Comparison of ENCODE assay signal across 8 cellular contexts in the genomic region with DNA sequence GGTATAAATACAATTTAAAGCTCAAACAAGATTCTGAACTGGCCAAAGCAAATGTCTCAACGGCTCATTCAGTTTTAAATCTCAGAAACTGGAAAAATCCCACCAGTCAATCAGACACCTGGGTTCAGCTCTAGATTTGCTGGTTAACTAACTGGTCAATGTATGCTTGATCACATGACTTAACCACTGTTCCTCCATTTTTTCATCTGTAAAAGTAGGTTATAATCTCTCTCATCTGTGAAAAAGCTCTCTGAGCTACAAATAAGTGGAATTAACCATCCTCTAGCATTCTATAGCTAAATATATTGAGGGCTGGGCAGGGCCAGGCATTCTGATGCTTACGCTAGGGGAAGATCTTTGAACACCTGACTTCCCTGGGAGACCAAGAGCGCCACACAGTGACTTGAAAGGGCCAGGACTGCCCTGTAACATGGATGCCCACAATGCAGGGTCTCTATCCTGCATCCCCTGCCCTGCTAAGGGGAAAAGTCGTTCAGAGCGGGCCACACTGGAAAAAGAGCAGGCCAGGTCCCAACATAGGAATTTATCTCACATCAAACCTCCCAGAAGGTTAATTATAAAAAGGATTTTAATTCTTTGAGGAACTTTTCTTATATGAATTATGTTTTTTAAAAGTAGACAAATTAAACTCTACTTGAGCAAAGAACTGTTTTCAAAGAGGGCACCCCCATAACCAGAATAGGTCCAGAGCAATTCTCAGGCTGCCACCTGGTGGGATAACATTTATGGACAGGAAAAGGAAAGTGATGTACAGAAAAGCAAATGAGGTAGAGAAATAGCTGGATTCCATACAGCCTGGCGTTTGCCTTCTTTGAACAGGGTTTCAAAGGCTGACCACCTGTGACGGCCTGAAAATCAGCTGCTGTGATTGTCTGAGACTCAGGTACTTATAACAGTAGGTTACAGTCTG. TPM values are rescaled to one million over a fixed set of nuclear protein-coding genes. Genes with fewer than 3 reads are reported as not detected.
DNase-seq lines count a peak whose midpoint lies in the region; ATAC-seq and TF ChIP-seq lines count a peak whose summit lies in the region.

No MANE protein-coding gene starts in this region.

- no peaks in the 10 kb centered on the region for H3K9me3 ChIP-seq in right atrium auricular region

- peak overlapping the region; percentile 96 for H3K4me3 Mint-ChIP-seq in activated naive CD8-positive, alpha-beta T cell

- peak; percentile 32 for DNase-seq in GDM1 (lab: John Stamatoyannopoulos, UW)
- DNase-seq in NCI-H526 (lab: John Stamatoyannopoulos, UW) = peak; percentile 61 to 79
- no peak for DNase-seq in right atrium auricular region (ENCODE audit: low spot score)
- DNase-seq in retina = peak; percentile 53
- no peak for DNase-seq in NCI-H187 (lab: John Stamatoyannopoulos, UW)

- TF ChIP-seq CTCF in right atrium auricular region (IDR thresholded peaks at IDR 0.05) = peak in 1 of 2 donors; percentile 58

- peaks cover 52% of the 10 kb centered on the region for H3K4me1 Mint-ChIP-seq in activated naive CD8-positive, alpha-beta T cell (ENCODE audit: low read depth)

- H3K36me3 ChIP-seq in ACC112 (ENCODE audit: insufficient read depth, low read length) (peaks cover 5% of the 10 kb centered on the region; the same call in 1 of the 2 replicates), right atrium auricular region (peaks cover 10% of the 10 kb centered on the region)

- peaks cover 51% of the 10 kb centered on the region for H3K79me2 ChIP-seq in ACC112 (ENCODE audit: control insufficient read depth, insufficient read depth, low read length, unreplicated experiment)

- H3K9me3 Mint-ChIP-seq in activated naive CD8-positive, alpha-beta T cell (ENCODE audit: low read depth) = no peaks in the 10 kb centered on the region

- peak; percentile 35 for ATAC-seq in HG02885 (IDR thresholded peaks at IDR 0.05; ENCODE audit: poor library complexity, unreplicated experiment)

- H3K27ac Mint-ChIP-seq in activated naive CD8-positive, alpha-beta T cell = no peak overlapping the region

- no peaks in the 10 kb centered on the region for H3K27me3 Mint-ChIP-seq in activated naive CD8-positive, alpha-beta T cell

- H3K4me1 ChIP-seq in ACC112 (ENCODE audit: control insufficient read depth, insufficient read depth, low read length, unreplicated experiment) (peaks cover 18% of the 10 kb centered on the region), right atrium auricular region (peaks cover 0 to 37% of the 10 kb centered on the region in 2 donors)

- peak overlapping the region; percentile 8 for H2AFZ ChIP-seq in ACC112 (ENCODE audit: low read length, unreplicated experiment)

- H3K27me3 ChIP-seq in ACC112 (ENCODE audit: insufficient read depth, low read length) = no peaks in the 10 kb centered on the region
- H3K27me3 ChIP-seq in right atrium auricular region = no peaks in the 10 kb centered on the region

- no peaks in the 10 kb centered on the region for H3K36me3 Mint-ChIP-seq in activated naive CD8-positive, alpha-beta T cell

- peak overlapping the region; percentile 79 for H3K4me3 ChIP-seq in ACC112 (ENCODE audit: low read depth, low read length)
- peak overlapping the region; percentile 94 to 96 for H3K4me3 ChIP-seq in right atrium auricular region

- H3K27ac ChIP-seq in ACC112 (ENCODE audit: low read depth, low read length) (no peak overlapping the region), right atrium auricular region (no peak overlapping the region)

RNA-seq across cellular contexts. Expression of a gene that starts 1.8 kb away (rescaled TPM):
- 10 to 100 TPM; 16.3 to 19.8 TPM for total RNA-seq in right atrium auricular region

RNA-seq across cellular contexts. Expression of a gene that starts 22.0 kb away (rescaled TPM):
- total RNA-seq in right atrium auricular region = 10 to 100 TPM; 13.3 to 13.8 TPM

RNA-seq across cellular contexts. Expression of a gene that starts 44.8 kb away (rescaled TPM):
- 10 to 100 TPM; 15.4 to 15.6 TPM for total RNA-seq in right atrium auricular region

Comparison
In these comparisons a context has a peak if more than half of its experiments do, and no peak if none do; other contexts are left out.
1. DNase-seq: peak in GDM1 (single experiment), NCI-H526 (2 of 2) and retina (single experiment); none in right atrium auricular region (single experiment) and NCI-H187 (0 of 2).